Comparison of ENCODE assay signal across 8 cellular contexts in genomic region chr14:100239840-100240724, GRCh38.
DNase-seq lines count a peak whose midpoint lies in the region; ATAC-seq lines count a peak whose summit lies in the region.

No MANE protein-coding gene starts in this region.

- DNase-seq in NCI-H69 (lab: John Stamatoyannopoulos, UW) (peak; percentile 93), memory B cell (ENCODE audit: low spot score in 2 of 2) (peak; percentile 85 to 88)
- peak; percentile 63 to 75 for DNase-seq in activated CD8-positive, alpha-beta memory T cell treated with anti-CD3 and anti-CD28 coated beads for 1 hour (ENCODE audit: extremely low read depth in 1 of 2, low read depth in 1 of 2)
- DNase-seq in effector CD8-positive, alpha-beta T cell (lab: John Stamatoyannopoulos, UW): peak; percentile 79
- DNase-seq in stimulated activated CD4-positive, alpha-beta T cell treated with anti-CD3 and anti-CD28 coated beads, TNF-alpha, amount 100 ng/mL, for 48 hours (ENCODE audit: low read depth in 3 of 3): peak; percentile 71 to 84 (median 78)

- H4K20me1 ChIP-seq in BLaER1: peaks cover 87% of the 10 kb centered on the region

- H3K9me3 Mint-ChIP-seq in memory B cell: no peaks in the 10 kb centered on the region

- H3K27ac ChIP-seq in BLaER1: peak overlapping the region; percentile 99

- peak overlapping the region; percentile 99 for H3K9ac ChIP-seq in BLaER1

- H3K4me2 ChIP-seq in BLaER1: peak overlapping the region; percentile 89

- H3K27me3 Mint-ChIP-seq in memory B cell: no peaks in the 10 kb centered on the region

- H3K4me3 Mint-ChIP-seq in memory B cell: peak overlapping the region; percentile 88

- H3K9me3 ChIP-seq in BLaER1: no peaks in the 10 kb centered on the region

- H3K4me3 ChIP-seq in BLaER1: peak overlapping the region; percentile 97

- peak overlapping the region; percentile 100 for H3K27ac Mint-ChIP-seq in memory B cell

- peaks cover 11% of the 10 kb centered on the region for H3K36me3 Mint-ChIP-seq in memory B cell

- no peaks in the 10 kb centered on the region for H3K27me3 ChIP-seq in BLaER1

- H3K36me3 ChIP-seq in BLaER1: peaks cover 27% of the 10 kb centered on the region; the same call in 1 of the 2 replicates

- peaks cover 60% of the 10 kb centered on the region for H3K4me1 ChIP-seq in BLaER1

- peaks cover 37% of the 10 kb centered on the region for H3K4me1 Mint-ChIP-seq in memory B cell

- ATAC-seq in GM19324 (IDR thresholded peaks at IDR 0.05; ENCODE audit: low FRiP score, unreplicated experiment) (peak; percentile 46), HG03460 (IDR thresholded peaks at IDR 0.05; ENCODE audit: unreplicated experiment) (peak; percentile 31), memory B cell (ENCODE audit: low read depth) (peak; percentile 47)

Comparison
In these comparisons a context has a peak if more than half of its experiments do, and no peak if none do; other contexts are left out.
1. Peak in every context shown above with its lines: DNase-seq, ATAC-seq, H3K4me3 ChIP-seq and H3K27ac ChIP-seq.